1 cellular context compared by ENCODE assay signal in genomic region chr17:8997994-8998628, GRCh38.
TF ChIP-seq lines count a peak whose summit lies in the region.

No MANE protein-coding gene starts in this region.

TF ChIP-seq in WTC11, 78 proteins besides CTCF, POLR2A, EP300 and RAD21 (continued from another document):
- TF ChIP-seq STAT6 (CRISPR knock-in tag; conservative IDR thresholded peaks at IDR 0.05; ENCODE audit: low read depth) = no peak
- no peak for TF ChIP-seq FOXK1 (CRISPR knock-in tag; IDR thresholded peaks at IDR 0.05)
- no peak for TF ChIP-seq MXD4 (CRISPR knock-in tag; IDR thresholded peaks at IDR 0.05; ENCODE audit: borderline replicate concordance)
- TF ChIP-seq TP53 (CRISPR knock-in tag; IDR thresholded peaks at IDR 0.05) = no peak
- no peak for TF ChIP-seq FOXJ3 (CRISPR knock-in tag; IDR thresholded peaks at IDR 0.05; ENCODE audit: borderline replicate concordance)
- TF ChIP-seq NFATC4 (CRISPR knock-in tag; IDR thresholded peaks at IDR 0.05) = no peak
- TF ChIP-seq ZNF396 (CRISPR knock-in tag; IDR thresholded peaks at IDR 0.05; ENCODE audit: borderline replicate concordance) = no peak
- no peak for TF ChIP-seq ZNF532 (CRISPR knock-in tag; IDR thresholded peaks at IDR 0.05; ENCODE audit: borderline replicate concordance)
- no peak for TF ChIP-seq JAZF1 (CRISPR knock-in tag; IDR thresholded peaks at IDR 0.05)
- TF ChIP-seq ZNF263 (CRISPR knock-in tag; IDR thresholded peaks at IDR 0.05; ENCODE audit: low read depth) = no peak
- no peak for TF ChIP-seq ZNF219 (CRISPR knock-in tag; IDR thresholded peaks at IDR 0.05; ENCODE audit: borderline replicate concordance)
TF ChIP-seq in WTC11: peak in this region for 0.
